Comparison of ENCODE assay signal across 8 cellular contexts in genomic region chr12:65881348-65881961, GRCh38. TPM values are rescaled to one million over a fixed set of nuclear protein-coding genes. Genes with fewer than 3 reads are reported as not detected.
DNase-seq lines count a peak whose midpoint lies in the region; ATAC-seq and TF ChIP-seq lines count a peak whose summit lies in the region.

No MANE protein-coding gene starts in this region.

- DNase-seq in ELF-1 (ENCODE audit: low read depth, low spot score) (peak; percentile 86), cardiac septum (ENCODE audit: low spot score) (peak; percentile 82), posterior vena cava (ENCODE audit: low spot score) (peak; percentile 84)
- no peak for DNase-seq in effector CD4-positive, alpha-beta T cell
- DNase-seq in activated CD4-positive, alpha-beta T cell treated with anti-CD3 and anti-CD28 coated beads for 4 hours = no peak

- intact Hi-C loops in cardiac septum (cut with DNase I) = loop anchor here (5.0 to 10.0 kb wide), 3 partner anchors 54 to 277 kb away; no protein-coding TSS in a partner anchor
- intact Hi-C loops in posterior vena cava (cut with DNase I) = no loop called here

- peak; percentile 44 for ATAC-seq in SK-N-SH treated with all-trans-retinoic acid at 6 μM for 48 hours
- ATAC-seq in GM19395 (IDR thresholded peaks at IDR 0.05; ENCODE audit: unreplicated experiment) = no peak
- ATAC-seq in HG02678 (IDR thresholded peaks at IDR 0.05; ENCODE audit: unreplicated experiment) = no peak

TF ChIP-seq in SK-N-SH treated with all-trans-retinoic acid at 6 μM for 48 hours, 23 proteins besides CTCF, POLR2A, EP300 and RAD21:
- TF ChIP-seq ZNF8 (CRISPR knock-in tag; IDR thresholded peaks at IDR 0.05) (no peak), RARB (CRISPR knock-in tag; IDR thresholded peaks at IDR 0.05) (no peak), PPARA (CRISPR knock-in tag; IDR thresholded peaks at IDR 0.05; ENCODE audit: borderline replicate concordance) (no peak), ZNF565 (CRISPR knock-in tag; conservative IDR thresholded peaks at IDR 0.05; ENCODE audit: low read depth) (no peak), ESRRG (CRISPR knock-in tag; IDR thresholded peaks at IDR 0.05) (no peak), CREB5 (CRISPR knock-in tag; IDR thresholded peaks at IDR 0.05; ENCODE audit: low read depth) (no peak), TCF4 (CRISPR knock-in tag; IDR thresholded peaks at IDR 0.05; ENCODE audit: borderline replicate concordance) (no peak), ZC3H10 (CRISPR knock-in tag; IDR thresholded peaks at IDR 0.05) (no peak), ARNTL (CRISPR knock-in tag; IDR thresholded peaks at IDR 0.05; ENCODE audit: borderline replicate concordance, low read depth) (no peak), SNAI2 (CRISPR knock-in tag; IDR thresholded peaks at IDR 0.05) (no peak), GLIS3 (CRISPR knock-in tag; IDR thresholded peaks at IDR 0.05) (no peak), TSHZ2 (CRISPR knock-in tag; IDR thresholded peaks at IDR 0.05) (no peak), ZFP30 (CRISPR knock-in tag; IDR thresholded peaks at IDR 0.05) (no peak), ZNF70 (CRISPR knock-in tag; IDR thresholded peaks at IDR 0.05) (no peak), PATZ1 (CRISPR knock-in tag; IDR thresholded peaks at IDR 0.05; ENCODE audit: borderline replicate concordance) (no peak), OSR1 (CRISPR knock-in tag; IDR thresholded peaks at IDR 0.05) (no peak), ISL1 (CRISPR knock-in tag; IDR thresholded peaks at IDR 0.05) (no peak)
- TF ChIP-seq, protein P1, sequence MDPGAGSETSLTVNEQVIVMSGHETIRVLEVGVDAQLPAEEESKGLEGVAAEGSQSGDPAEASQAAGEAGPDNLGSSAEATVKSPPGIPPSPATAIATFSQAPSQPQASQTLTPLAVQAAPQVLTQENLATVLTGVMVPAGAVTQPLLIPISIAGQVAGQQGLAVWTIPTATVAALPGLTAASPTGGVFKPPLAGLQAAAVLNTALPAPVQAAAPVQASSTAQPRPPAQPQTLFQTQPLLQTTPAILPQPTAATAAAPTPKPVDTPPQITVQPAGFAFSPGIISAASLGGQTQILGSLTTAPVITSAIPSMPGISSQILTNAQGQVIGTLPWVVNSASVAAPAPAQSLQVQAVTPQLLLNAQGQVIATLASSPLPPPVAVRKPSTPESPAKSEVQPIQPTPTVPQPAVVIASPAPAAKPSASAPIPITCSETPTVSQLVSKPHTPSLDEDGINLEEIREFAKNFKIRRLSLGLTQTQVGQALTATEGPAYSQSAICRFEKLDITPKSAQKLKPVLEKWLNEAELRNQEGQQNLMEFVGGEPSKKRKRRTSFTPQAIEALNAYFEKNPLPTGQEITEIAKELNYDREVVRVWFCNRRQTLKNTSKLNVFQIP (CRISPR knock-in tag; IDR thresholded peaks at IDR 0.05; ENCODE audit: borderline replicate concordance, low read depth) = no peak

RNA-seq across cellular contexts. Expression of gene HMGA2, which starts 57.2 kb away (rescaled TPM):
- 0.24 TPM for total RNA-seq in cardiac septum
- total RNA-seq in posterior vena cava = 1 to 10 TPM in 1 of 2 donors, under 1 TPM in 1; 0.09 to 1.2 TPM

Comparison
In these comparisons a context has a peak if more than half of its experiments do, and no peak if none do; other contexts are left out.
1. DNase-seq: peak in ELF-1 (single experiment), cardiac septum (single experiment) and posterior vena cava (single experiment); none in effector CD4-positive, alpha-beta T cell (single experiment) and activated CD4-positive, alpha-beta T cell treated with anti-CD3 and anti-CD28 coated beads for 4 hours (0 of 2).